Comparison of ENCODE assay signal across 10 cellular contexts in the genomic region with DNA sequence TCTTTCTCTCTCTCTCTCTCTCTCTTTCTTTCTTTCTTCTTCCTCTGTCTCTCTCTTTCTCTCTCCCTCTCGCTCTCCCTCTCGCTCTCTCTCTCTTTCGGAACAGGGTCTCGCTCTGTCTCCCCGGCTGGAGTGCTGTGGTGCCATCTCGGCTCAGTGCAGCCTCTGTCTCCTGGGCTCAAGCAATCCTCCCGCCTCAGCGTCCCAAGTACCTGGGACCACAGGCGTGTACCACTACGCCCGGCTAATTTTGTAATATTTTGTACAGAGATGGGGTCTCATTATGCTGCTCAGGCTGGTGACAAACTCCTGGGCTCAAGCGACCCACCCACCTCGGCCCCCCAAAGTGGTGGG. TPM values are rescaled to one million over a fixed set of nuclear protein-coding genes. Genes with fewer than 3 reads are reported as not detected.
DNase-seq lines count a peak whose midpoint lies in the region; ATAC-seq and TF ChIP-seq lines count a peak whose summit lies in the region.
"Had no signal": no experiment of that assay in that cellular context is flagged by ENCODE, and none has a peak within 500 bp of the region (broad histone marks: within the 10 kb centered on the region; RNA-seq: fewer than 3 reads in every experiment).

No MANE protein-coding gene starts in this region.

- H3K36me3 ChIP-seq in esophagus squamous epithelium (no peaks in the 10 kb centered on the region), suprapubic skin (no peaks in the 10 kb centered on the region)
- H3K36me3 ChIP-seq: thyroid gland had no signal

- H3K4me1 Mint-ChIP-seq in activated naive CD4-positive, alpha-beta T cell treated with anti-CD3 and anti-CD28 coated beads for 36 hours (ENCODE audit: low read depth) = peaks cover 48% of the 10 kb centered on the region
- peaks cover 38 to 42% (median 41%) of the 10 kb centered on the region in 3 donors for H3K4me1 Mint-ChIP-seq in T-cell
- H3K4me1 Mint-ChIP-seq in stimulated activated naive CD8-positive, alpha-beta T cell treated with anti-CD3 and anti-CD28 coated beads, Interleukin-15, Interleukin-2, amounts not matched to agents 100 ng/mL and 50 ng/mL, for 24 hours (ENCODE audit: low read depth) = peaks cover 53% of the 10 kb centered on the region

- H3K4me1 ChIP-seq in esophagus squamous epithelium = peaks cover 20 to 41% (median 22%) of the 10 kb centered on the region in 3 donors
- H3K4me1 ChIP-seq in suprapubic skin = peaks cover 25% of the 10 kb centered on the region

- no peaks in the 10 kb centered on the region for H3K27me3 Mint-ChIP-seq in activated naive CD4-positive, alpha-beta T cell treated with anti-CD3 and anti-CD28 coated beads for 36 hours (ENCODE audit: low read depth)
- no peaks in the 10 kb centered on the region for H3K27me3 Mint-ChIP-seq in T-cell
- H3K27me3 Mint-ChIP-seq in stimulated activated naive CD8-positive, alpha-beta T cell treated with anti-CD3 and anti-CD28 coated beads, Interleukin-15, Interleukin-2, amounts not matched to agents 100 ng/mL and 50 ng/mL, for 24 hours = no peaks in the 10 kb centered on the region

- no peak for ATAC-seq in T-cell (replicated peaks in 1 of 4)

- no peaks in the 10 kb centered on the region for H3K9me3 ChIP-seq in esophagus squamous epithelium
- H3K9me3 ChIP-seq in suprapubic skin = no peaks in the 10 kb centered on the region
- H3K9me3 ChIP-seq: body of pancreas, thyroid gland had no signal

- peaks cover 0 to 20% (median 0%) of the 10 kb centered on the region in 4 donors for H3K27me3 ChIP-seq in esophagus squamous epithelium
- peaks cover 3% of the 10 kb centered on the region for H3K27me3 ChIP-seq in suprapubic skin
- H3K27me3 ChIP-seq: body of pancreas, thyroid gland had no signal

- DNase-seq in activated naive CD4-positive, alpha-beta T cell treated with anti-CD3 and anti-CD28 coated beads for 36 hours = no peak
- no peak for DNase-seq in activated naive CD4-positive, alpha-beta T cell treated with Interleukin-2 at 50 U/mL for 16 hours
- no peak for DNase-seq in T-cell
- no peak for DNase-seq in esophagus squamous epithelium (lab: John Stamatoyannopoulos, UW)
- no peak for DNase-seq in suprapubic skin (ENCODE audit: low spot score in 2 of 2)
- no peak for DNase-seq in H4 (ENCODE audit: low spot score)
- no peak for DNase-seq in putamen (ENCODE audit: low spot score)

- WGBS in esophagus squamous epithelium, 2 donors = 57 to 83% methylated on average over 2 to 10 of the region's 13 CpGs
- WGBS in suprapubic skin = 81% methylated on average over 13 of the region's 13 CpGs

- TF ChIP-seq CTCF in esophagus squamous epithelium (IDR thresholded peaks at IDR 0.05) (no peak), suprapubic skin (IDR thresholded peaks at IDR 0.05) (no peak)

- CTCF ChIA-PET in activated naive CD4-positive, alpha-beta T cell treated with anti-CD3 and anti-CD28 coated beads for 36 hours (lab: Charles Lee) = interaction anchor here (0.6 to 4.6 kb wide), 28 partner anchors 9 to 196 kb away, joined by 3 to 192 read pairs (median 4); partner anchors contain the start of genes KLHDC4 and SLC7A5
- CTCF ChIA-PET in T-cell (lab: Charles Lee) = interaction anchor here (0.5 to 4.1 kb wide), 29 partner anchors 9 to 719 kb away, joined by 3 to 165 read pairs (median 4); partner anchors contain the start of genes BANP (in 1 of the 2), KLHDC4 (in 1 of the 2) and SLC7A5 (in 1 of the 2)

- intact Hi-C loops in activated naive CD4-positive, alpha-beta T cell treated with anti-CD3 and anti-CD28 coated beads for 36 hours (cut with micrococcal nuclease) = loop anchor here (2.0 to 10.0 kb wide), 2 partner anchors 660 to 786 kb away; no protein-coding TSS in a partner anchor
- intact Hi-C loops in esophagus squamous epithelium (cut with DNase I) = loop anchor here (2.0 kb wide), 1 partner anchor 92 kb away; no protein-coding TSS in a partner anchor

- H3K4me3 ChIP-seq in esophagus squamous epithelium (no peak overlapping the region), suprapubic skin (no peak overlapping the region)
- H3K4me3 ChIP-seq: body of pancreas, thyroid gland had no signal

- no peak for TF ChIP-seq EP300 in suprapubic skin (IDR thresholded peaks at IDR 0.05)

- H3K27ac ChIP-seq in esophagus squamous epithelium (peak overlapping the region; percentile 56 to 68 (median 65)), suprapubic skin (no peak overlapping the region)
- H3K27ac ChIP-seq: thyroid gland had no signal

- peak overlapping the region; percentile 99 for H3K27ac Mint-ChIP-seq in activated naive CD4-positive, alpha-beta T cell treated with anti-CD3 and anti-CD28 coated beads for 36 hours
- H3K27ac Mint-ChIP-seq in T-cell = peak overlapping the region; percentile 73 to 76
- peak overlapping the region; percentile 99 for H3K27ac Mint-ChIP-seq in stimulated activated naive CD8-positive, alpha-beta T cell treated with anti-CD3 and anti-CD28 coated beads, Interleukin-15, Interleukin-2, amounts not matched to agents 100 ng/mL and 50 ng/mL, for 24 hours

- TF ChIP-seq POLR2A in esophagus squamous epithelium (IDR thresholded peaks at IDR 0.05) = no peak
- TF ChIP-seq POLR2A in suprapubic skin (IDR thresholded peaks at IDR 0.05) = no peak

- peaks cover 4% of the 10 kb centered on the region for H3K36me3 Mint-ChIP-seq in activated naive CD4-positive, alpha-beta T cell treated with anti-CD3 and anti-CD28 coated beads for 36 hours (ENCODE audit: low read depth)
- no peaks in the 10 kb centered on the region for H3K36me3 Mint-ChIP-seq in T-cell
- no peaks in the 10 kb centered on the region for H3K36me3 Mint-ChIP-seq in stimulated activated naive CD8-positive, alpha-beta T cell treated with anti-CD3 and anti-CD28 coated beads, Interleukin-15, Interleukin-2, amounts not matched to agents 100 ng/mL and 50 ng/mL, for 24 hours (ENCODE audit: low read depth)

- H3K9me3 Mint-ChIP-seq in activated naive CD4-positive, alpha-beta T cell treated with anti-CD3 and anti-CD28 coated beads for 36 hours = no peaks in the 10 kb centered on the region
- H3K9me3 Mint-ChIP-seq in T-cell = no peaks in the 10 kb centered on the region
- H3K9me3 Mint-ChIP-seq in stimulated activated naive CD8-positive, alpha-beta T cell treated with anti-CD3 and anti-CD28 coated beads, Interleukin-15, Interleukin-2, amounts not matched to agents 100 ng/mL and 50 ng/mL, for 24 hours = no peaks in the 10 kb centered on the region

- peak overlapping the region; percentile 89 for H3K4me3 Mint-ChIP-seq in activated naive CD4-positive, alpha-beta T cell treated with anti-CD3 and anti-CD28 coated beads for 36 hours
- peak overlapping the region in 1 of 3 donors; percentile 78 for H3K4me3 Mint-ChIP-seq in T-cell
- peak overlapping the region; percentile 86 for H3K4me3 Mint-ChIP-seq in stimulated activated naive CD8-positive, alpha-beta T cell treated with anti-CD3 and anti-CD28 coated beads, Interleukin-15, Interleukin-2, amounts not matched to agents 100 ng/mL and 50 ng/mL, for 24 hours

- POLR2A ChIA-PET in T-cell (lab: Charles Lee) = interaction anchor here in 1 of 2 donors (0.6 to 1.0 kb wide), 3 partner anchors 90 to 149 kb away, joined by 3 to 4 read pairs (median 4); partner anchors contain the start of gene SLC7A5

RNA-seq across cellular contexts. Expression of gene KLHDC4, which starts 12.7 kb away (rescaled TPM):
- 10 to 100 TPM; 56.2 to 62.4 TPM for total RNA-seq in activated naive CD4-positive, alpha-beta T cell treated with anti-CD3 and anti-CD28 coated beads for 36 hours
- total RNA-seq in T-cell (100 to 1,000 TPM; 104 to 136 (median 116) TPM), esophagus squamous epithelium (10 to 100 TPM; 16.2 to 29.4 (median 21.5) TPM), suprapubic skin (100 to 1,000 TPM in 1 of 4 donors, 10 to 100 TPM in 3; 26.6 to 104 (median 30.1) TPM)
- total RNA-seq in H4 (2014; rRNA removed; shearing (Covaris generic)) = 14.7 and 18.4 TPM in 2 replicates
